ENCODE assay signal across 7 cellular contexts in the genomic region with DNA sequence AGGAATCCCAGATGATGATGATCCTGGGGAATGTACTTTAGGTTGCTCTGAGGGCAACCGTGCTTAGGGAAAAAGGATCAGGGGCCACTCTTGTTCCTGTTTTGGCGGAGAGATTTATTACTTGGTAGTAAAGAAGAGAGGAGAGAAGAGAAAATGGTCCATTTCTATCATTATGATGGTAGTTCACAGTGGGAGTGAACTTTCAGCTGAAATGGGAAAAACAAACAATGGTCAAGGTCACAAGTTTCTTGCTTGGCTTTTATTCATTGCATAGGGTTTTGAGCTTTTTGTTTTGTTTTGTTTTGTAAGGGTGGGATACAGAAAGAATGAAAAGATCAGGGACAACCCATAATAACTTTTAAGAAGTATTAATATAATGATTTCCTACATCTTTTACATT.
"Had no signal": no experiment of that assay in that cellular context is flagged by ENCODE, and none has a peak within 500 bp of the region (broad histone marks: within the 10 kb centered on the region; RNA-seq: fewer than 3 reads in every experiment).

No MANE protein-coding gene starts in this region.

- H3K4me1 Mint-ChIP-seq: IgD-negative memory B cell had no signal

- DNase-seq: KBM-7, KG1 had no signal

- H3K4me2 ChIP-seq: KMS-11 had no signal

- H3K27ac ChIP-seq: HL-60, KMS-11 had no signal

- H3K9ac ChIP-seq: KMS-11 had no signal

- ATAC-seq: K562 had no signal

- FAIRE-seq: HTR-8/SVneo, K562 had no signal

- H3K4me3 Mint-ChIP-seq: IgD-negative memory B cell had no signal

- H3K9me3 Mint-ChIP-seq: IgD-negative memory B cell had no signal

- H3K4me3 ChIP-seq: K562 had no signal

- H3K27ac Mint-ChIP-seq: IgD-negative memory B cell had no signal
